1 cellular context compared by ENCODE assay signal in the genomic region with DNA sequence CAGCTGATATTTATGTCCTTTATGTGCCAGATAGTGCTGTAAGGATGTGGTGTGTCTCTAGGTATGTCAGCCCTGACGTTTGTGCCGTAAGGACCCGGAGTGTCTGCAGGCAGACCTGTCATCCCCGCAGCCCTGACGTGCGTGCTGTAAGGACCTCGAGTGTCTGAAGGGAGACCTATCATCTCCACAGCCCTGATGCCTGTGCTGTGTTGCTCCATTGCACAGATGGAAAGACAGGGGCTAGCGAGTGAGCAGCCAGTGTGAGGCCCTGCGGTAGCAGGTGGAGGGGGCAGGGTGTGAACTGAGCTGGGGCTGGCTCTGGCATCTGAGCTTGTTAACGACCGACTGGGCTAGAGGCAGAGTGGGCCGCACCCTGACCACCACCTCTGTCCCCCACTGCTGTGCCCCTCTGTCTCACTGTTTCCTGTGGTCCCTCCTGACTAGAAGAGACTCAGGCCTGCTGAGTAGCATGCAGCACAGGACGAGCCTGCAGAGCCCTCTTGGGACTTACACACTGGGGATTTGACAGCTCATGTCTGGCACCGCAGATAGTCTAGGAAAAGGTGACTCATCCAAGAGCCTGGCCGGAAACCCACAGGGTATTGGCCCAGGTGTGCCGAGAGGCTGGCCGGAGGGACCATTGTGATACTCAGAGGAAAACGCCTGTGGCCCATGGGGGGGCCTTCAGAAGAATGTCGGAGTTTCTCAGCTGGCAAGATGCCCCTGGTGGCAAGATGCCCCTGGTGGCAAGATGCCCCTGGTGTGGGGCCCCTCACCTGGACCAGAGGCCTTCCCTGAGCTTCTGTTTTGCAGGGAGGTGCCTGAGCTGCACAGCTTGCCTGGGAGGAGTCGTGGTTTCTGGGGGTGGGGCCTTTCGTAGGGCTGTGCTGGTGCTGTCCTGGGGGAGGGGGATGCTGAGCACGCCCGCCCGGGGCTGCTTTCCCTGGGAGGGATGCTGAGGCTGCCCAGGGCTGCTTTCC.
TF ChIP-seq lines count a peak whose summit lies in the region.

No MANE protein-coding gene starts in this region.

TF ChIP-seq in K562, 482 proteins besides CTCF, POLR2A, EP300 and RAD21 (continued from another document and continues in another):
- TF ChIP-seq, protein P1, sequence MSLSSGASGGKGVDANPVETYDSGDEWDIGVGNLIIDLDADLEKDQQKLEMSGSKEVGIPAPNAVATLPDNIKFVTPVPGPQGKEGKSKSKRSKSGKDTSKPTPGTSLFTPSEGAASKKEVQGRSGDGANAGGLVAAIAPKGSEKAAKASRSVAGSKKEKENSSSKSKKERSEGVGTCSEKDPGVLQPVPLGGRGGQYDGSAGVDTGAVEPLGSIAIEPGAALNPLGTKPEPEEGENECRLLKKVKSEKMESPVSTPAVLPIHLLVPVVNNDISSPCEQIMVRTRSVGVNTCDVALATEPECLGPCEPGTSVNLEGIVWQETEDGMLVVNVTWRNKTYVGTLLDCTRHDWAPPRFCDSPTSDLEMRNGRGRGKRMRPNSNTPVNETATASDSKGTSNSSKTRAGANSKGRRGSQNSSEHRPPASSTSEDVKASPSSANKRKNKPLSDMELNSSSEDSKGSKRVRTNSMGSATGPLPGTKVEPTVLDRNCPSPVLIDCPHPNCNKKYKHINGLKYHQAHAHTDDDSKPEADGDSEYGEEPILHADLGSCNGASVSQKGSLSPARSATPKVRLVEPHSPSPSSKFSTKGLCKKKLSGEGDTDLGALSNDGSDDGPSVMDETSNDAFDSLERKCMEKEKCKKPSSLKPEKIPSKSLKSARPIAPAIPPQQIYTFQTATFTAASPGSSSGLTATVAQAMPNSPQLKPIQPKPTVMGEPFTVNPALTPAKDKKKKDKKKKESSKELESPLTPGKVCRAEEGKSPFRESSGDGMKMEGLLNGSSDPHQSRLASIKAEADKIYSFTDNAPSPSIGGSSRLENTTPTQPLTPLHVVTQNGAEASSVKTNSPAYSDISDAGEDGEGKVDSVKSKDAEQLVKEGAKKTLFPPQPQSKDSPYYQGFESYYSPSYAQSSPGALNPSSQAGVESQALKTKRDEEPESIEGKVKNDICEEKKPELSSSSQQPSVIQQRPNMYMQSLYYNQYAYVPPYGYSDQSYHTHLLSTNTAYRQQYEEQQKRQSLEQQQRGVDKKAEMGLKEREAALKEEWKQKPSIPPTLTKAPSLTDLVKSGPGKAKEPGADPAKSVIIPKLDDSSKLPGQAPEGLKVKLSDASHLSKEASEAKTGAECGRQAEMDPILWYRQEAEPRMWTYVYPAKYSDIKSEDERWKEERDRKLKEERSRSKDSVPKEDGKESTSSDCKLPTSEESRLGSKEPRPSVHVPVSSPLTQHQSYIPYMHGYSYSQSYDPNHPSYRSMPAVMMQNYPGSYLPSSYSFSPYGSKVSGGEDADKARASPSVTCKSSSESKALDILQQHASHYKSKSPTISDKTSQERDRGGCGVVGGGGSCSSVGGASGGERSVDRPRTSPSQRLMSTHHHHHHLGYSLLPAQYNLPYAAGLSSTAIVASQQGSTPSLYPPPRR (CRISPR knock-in tag; IDR thresholded peaks at IDR 0.05; ENCODE audit: borderline replicate concordance) = no peak
- TF ChIP-seq NUFIP1 (IDR thresholded peaks at IDR 0.05; ENCODE audit: partially characterized antibody) (no peak), CEBPG (CRISPR knock-in tag; IDR thresholded peaks at IDR 0.05) (no peak), CEBPG (tag; conservative IDR thresholded peaks at IDR 0.05 in 1 of 2, IDR thresholded peaks at IDR 0.05 in 1 of 2) (no peak), TRIM24 (IDR thresholded peaks at IDR 0.05) (peak; percentile 45 to 54; a peak in 3 of 4 replicates), GABPA (tag; conservative IDR thresholded peaks at IDR 0.05; ENCODE audit: low read depth) (peak; percentile 60), ZNF778 (CRISPR knock-in tag; IDR thresholded peaks at IDR 0.05) (no peak), TFAM (CRISPR knock-in tag; conservative IDR thresholded peaks at IDR 0.05) (no peak), RBFOX2 (IDR thresholded peaks at IDR 0.05; ENCODE audit: low read depth, low read length) (no peak), SIX5 (IDR thresholded peaks at IDR 0.05; ENCODE audit: borderline replicate concordance in 1 of 2, insufficient read depth in 1 of 2, low read depth in 1 of 2, low read length in 2 of 2) (no peak), ZBTB7A (IDR thresholded peaks at IDR 0.05; ENCODE audit: borderline replicate concordance, control insufficient read depth, low read depth, low read length) (no peak), ZC3H8 (IDR thresholded peaks at IDR 0.05) (no peak), U2AF2 (optimal IDR thresholded peaks at IDR 0.05; ENCODE audit: low read depth, low read length) (no peak), STAT5A (IDR thresholded peaks at IDR 0.05; ENCODE audit: borderline replicate concordance, low read length) (peak; percentile 60), SMARCA5 (IDR thresholded peaks at IDR 0.05) (0 out of 2 replicates have a peak, but pooled peaks have one; percentile 32), SRSF3 (IDR thresholded peaks at IDR 0.05; ENCODE audit: insufficient read depth, low read length) (no peak)
- TF ChIP-seq, protein P2, sequence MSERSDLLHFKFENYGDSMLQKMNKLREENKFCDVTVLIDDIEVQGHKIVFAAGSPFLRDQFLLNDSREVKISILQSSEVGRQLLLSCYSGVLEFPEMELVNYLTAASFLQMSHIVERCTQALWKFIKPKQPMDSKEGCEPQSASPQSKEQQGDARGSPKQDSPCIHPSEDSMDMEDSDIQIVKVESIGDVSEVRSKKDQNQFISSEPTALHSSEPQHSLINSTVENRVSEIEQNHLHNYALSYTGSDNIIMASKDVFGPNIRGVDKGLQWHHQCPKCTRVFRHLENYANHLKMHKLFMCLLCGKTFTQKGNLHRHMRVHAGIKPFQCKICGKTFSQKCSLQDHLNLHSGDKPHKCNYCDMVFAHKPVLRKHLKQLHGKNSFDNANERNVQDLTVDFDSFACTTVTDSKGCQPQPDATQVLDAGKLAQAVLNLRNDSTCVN (CRISPR knock-in tag; IDR thresholded peaks at IDR 0.05) = no peak
- TF ChIP-seq, protein P3, sequence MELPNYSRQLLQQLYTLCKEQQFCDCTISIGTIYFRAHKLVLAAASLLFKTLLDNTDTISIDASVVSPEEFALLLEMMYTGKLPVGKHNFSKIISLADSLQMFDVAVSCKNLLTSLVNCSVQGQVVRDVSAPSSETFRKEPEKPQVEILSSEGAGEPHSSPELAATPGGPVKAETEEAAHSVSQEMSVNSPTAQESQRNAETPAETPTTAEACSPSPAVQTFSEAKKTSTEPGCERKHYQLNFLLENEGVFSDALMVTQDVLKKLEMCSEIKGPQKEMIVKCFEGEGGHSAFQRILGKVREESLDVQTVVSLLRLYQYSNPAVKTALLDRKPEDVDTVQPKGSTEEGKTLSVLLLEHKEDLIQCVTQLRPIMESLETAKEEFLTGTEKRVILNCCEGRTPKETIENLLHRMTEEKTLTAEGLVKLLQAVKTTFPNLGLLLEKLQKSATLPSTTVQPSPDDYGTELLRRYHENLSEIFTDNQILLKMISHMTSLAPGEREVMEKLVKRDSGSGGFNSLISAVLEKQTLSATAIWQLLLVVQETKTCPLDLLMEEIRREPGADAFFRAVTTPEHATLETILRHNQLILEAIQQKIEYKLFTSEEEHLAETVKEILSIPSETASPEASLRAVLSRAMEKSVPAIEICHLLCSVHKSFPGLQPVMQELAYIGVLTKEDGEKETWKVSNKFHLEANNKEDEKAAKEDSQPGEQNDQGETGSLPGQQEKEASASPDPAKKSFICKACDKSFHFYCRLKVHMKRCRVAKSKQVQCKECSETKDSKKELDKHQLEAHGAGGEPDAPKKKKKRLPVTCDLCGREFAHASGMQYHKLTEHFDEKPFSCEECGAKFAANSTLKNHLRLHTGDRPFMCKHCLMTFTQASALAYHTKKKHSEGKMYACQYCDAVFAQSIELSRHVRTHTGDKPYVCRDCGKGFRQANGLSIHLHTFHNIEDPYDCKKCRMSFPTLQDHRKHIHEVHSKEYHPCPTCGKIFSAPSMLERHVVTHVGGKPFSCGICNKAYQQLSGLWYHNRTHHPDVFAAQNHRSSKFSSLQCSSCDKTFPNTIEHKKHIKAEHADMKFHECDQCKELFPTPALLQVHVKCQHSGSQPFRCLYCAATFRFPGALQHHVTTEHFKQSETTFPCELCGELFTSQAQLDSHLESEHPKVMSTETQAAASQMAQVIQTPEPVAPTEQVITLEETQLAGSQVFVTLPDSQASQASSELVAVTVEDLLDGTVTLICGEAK (IDR thresholded peaks at IDR 0.05) = no peak
- TF ChIP-seq, protein P3 (CRISPR knock-in tag; IDR thresholded peaks at IDR 0.05) = no peak
- TF ChIP-seq, protein P4, sequence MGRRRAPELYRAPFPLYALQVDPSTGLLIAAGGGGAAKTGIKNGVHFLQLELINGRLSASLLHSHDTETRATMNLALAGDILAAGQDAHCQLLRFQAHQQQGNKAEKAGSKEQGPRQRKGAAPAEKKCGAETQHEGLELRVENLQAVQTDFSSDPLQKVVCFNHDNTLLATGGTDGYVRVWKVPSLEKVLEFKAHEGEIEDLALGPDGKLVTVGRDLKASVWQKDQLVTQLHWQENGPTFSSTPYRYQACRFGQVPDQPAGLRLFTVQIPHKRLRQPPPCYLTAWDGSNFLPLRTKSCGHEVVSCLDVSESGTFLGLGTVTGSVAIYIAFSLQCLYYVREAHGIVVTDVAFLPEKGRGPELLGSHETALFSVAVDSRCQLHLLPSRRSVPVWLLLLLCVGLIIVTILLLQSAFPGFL (CRISPR knock-in tag; IDR thresholded peaks at IDR 0.05) = no peak
- TF ChIP-seq, protein P5, sequence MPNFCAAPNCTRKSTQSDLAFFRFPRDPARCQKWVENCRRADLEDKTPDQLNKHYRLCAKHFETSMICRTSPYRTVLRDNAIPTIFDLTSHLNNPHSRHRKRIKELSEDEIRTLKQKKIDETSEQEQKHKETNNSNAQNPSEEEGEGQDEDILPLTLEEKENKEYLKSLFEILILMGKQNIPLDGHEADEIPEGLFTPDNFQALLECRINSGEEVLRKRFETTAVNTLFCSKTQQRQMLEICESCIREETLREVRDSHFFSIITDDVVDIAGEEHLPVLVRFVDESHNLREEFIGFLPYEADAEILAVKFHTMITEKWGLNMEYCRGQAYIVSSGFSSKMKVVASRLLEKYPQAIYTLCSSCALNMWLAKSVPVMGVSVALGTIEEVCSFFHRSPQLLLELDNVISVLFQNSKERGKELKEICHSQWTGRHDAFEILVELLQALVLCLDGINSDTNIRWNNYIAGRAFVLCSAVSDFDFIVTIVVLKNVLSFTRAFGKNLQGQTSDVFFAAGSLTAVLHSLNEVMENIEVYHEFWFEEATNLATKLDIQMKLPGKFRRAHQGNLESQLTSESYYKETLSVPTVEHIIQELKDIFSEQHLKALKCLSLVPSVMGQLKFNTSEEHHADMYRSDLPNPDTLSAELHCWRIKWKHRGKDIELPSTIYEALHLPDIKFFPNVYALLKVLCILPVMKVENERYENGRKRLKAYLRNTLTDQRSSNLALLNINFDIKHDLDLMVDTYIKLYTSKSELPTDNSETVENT (CRISPR knock-in tag; IDR thresholded peaks at IDR 0.05) = no peak
- TF ChIP-seq, protein P6, sequence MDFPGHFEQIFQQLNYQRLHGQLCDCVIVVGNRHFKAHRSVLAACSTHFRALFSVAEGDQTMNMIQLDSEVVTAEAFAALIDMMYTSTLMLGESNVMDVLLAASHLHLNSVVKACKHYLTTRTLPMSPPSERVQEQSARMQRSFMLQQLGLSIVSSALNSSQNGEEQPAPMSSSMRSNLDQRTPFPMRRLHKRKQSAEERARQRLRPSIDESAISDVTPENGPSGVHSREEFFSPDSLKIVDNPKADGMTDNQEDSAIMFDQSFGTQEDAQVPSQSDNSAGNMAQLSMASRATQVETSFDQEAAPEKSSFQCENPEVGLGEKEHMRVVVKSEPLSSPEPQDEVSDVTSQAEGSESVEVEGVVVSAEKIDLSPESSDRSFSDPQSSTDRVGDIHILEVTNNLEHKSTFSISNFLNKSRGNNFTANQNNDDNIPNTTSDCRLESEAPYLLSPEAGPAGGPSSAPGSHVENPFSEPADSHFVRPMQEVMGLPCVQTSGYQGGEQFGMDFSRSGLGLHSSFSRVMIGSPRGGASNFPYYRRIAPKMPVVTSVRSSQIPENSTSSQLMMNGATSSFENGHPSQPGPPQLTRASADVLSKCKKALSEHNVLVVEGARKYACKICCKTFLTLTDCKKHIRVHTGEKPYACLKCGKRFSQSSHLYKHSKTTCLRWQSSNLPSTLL (IDR thresholded peaks at IDR 0.05) = no peak
- TF ChIP-seq, protein P7, sequence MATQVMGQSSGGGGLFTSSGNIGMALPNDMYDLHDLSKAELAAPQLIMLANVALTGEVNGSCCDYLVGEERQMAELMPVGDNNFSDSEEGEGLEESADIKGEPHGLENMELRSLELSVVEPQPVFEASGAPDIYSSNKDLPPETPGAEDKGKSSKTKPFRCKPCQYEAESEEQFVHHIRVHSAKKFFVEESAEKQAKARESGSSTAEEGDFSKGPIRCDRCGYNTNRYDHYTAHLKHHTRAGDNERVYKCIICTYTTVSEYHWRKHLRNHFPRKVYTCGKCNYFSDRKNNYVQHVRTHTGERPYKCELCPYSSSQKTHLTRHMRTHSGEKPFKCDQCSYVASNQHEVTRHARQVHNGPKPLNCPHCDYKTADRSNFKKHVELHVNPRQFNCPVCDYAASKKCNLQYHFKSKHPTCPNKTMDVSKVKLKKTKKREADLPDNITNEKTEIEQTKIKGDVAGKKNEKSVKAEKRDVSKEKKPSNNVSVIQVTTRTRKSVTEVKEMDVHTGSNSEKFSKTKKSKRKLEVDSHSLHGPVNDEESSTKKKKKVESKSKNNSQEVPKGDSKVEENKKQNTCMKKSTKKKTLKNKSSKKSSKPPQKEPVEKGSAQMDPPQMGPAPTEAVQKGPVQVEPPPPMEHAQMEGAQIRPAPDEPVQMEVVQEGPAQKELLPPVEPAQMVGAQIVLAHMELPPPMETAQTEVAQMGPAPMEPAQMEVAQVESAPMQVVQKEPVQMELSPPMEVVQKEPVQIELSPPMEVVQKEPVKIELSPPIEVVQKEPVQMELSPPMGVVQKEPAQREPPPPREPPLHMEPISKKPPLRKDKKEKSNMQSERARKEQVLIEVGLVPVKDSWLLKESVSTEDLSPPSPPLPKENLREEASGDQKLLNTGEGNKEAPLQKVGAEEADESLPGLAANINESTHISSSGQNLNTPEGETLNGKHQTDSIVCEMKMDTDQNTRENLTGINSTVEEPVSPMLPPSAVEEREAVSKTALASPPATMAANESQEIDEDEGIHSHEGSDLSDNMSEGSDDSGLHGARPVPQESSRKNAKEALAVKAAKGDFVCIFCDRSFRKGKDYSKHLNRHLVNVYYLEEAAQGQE (CRISPR knock-in tag; IDR thresholded peaks at IDR 0.05; ENCODE audit: low read depth) = no peak
